ENCODE assay signal across 1 cellular context in genomic region chr2:241926541-241927311, GRCh38.
TF ChIP-seq lines count a peak whose summit lies in the region.

No MANE protein-coding gene starts in this region.

TF ChIP-seq in GM12878, 131 proteins besides CTCF, POLR2A, EP300 and RAD21:
- TF ChIP-seq BHLHE40 (IDR thresholded peaks at IDR 0.05; ENCODE audit: borderline replicate concordance in 1 of 2, low read depth in 2 of 2, low read length in 1 of 2) (peak in 1 of 2 experiments; percentile 55; a peak in 2 of 4 replicates), PML (IDR thresholded peaks at IDR 0.05; ENCODE audit: low read length) (no peak), ZNF687 (IDR thresholded peaks at IDR 0.05) (peak; percentile 45; the same call in 1 of the 2 replicates), REST (IDR thresholded peaks at IDR 0.05; ENCODE audit: low read depth, low read length) (no peak), BCL3 (IDR thresholded peaks at IDR 0.05; ENCODE audit: borderline replicate concordance, insufficient read depth, low read depth, low read length, poor library complexity, severe bottlenecking) (no peak)
